ENCODE assay signal across 8 cellular contexts in genomic region chr19:18339703-18340102, GRCh38. TPM values are rescaled to one million over a fixed set of nuclear protein-coding genes. Genes with fewer than 3 reads are reported as not detected.
DNase-seq lines count a peak whose midpoint lies in the region; ATAC-seq and TF ChIP-seq lines count a peak whose summit lies in the region.

No MANE protein-coding gene starts in this region.

- ATAC-seq in HG02759 (IDR thresholded peaks at IDR 0.05; ENCODE audit: unreplicated experiment) (no peak), HG03039 (IDR thresholded peaks at IDR 0.05; ENCODE audit: unreplicated experiment) (no peak)

- intact Hi-C loops in adrenal gland (cut with DNase I) (no loop called here), thyroid gland (cut with DNase I) (no loop called here)

- no peak overlapping the region for H3K4ac ChIP-seq in mesendoderm (ENCODE audit: low read depth, low read length)

- H3K4me1 ChIP-seq in adrenal gland (replicated peaks in 1 of 2) (peaks cover 9 to 33% of the 10 kb centered on the region in 2 donors), mesendoderm (ENCODE audit: control insufficient read depth, low read depth, low read length) (peaks cover 7% of the 10 kb centered on the region), thyroid gland (peaks cover 4 to 12% of the 10 kb centered on the region in 2 donors)

- no peak overlapping the region for H4K8ac ChIP-seq in mesendoderm (ENCODE audit: low read depth, low read length)

- no peak overlapping the region for H2BK5ac ChIP-seq in mesendoderm (ENCODE audit: low read length)

- peak overlapping the region; percentile 58 for H3K56ac ChIP-seq in mesendoderm (ENCODE audit: low read length)

- no peaks in the 10 kb centered on the region for H3K79me2 ChIP-seq in mesendoderm (ENCODE audit: control insufficient read depth, insufficient read depth, low read length)

- H3K4me3 ChIP-seq in GM06990 (replicated peaks; ENCODE audit: low read depth, low read length) (peak overlapping the region; percentile 80), adrenal gland (peak overlapping the region in 1 of 4 donors; percentile 99), mesendoderm (ENCODE audit: low read length) (no peak overlapping the region), thyroid gland (replicated peaks in 1 of 3) (peak overlapping the region in 1 of 3 donors; percentile 97)

- no peak overlapping the region for H4K5ac ChIP-seq in mesendoderm (ENCODE audit: low read length)

- H3K9ac ChIP-seq in mesendoderm (ENCODE audit: low read length): peak overlapping the region; percentile 19

- WGBS in adrenal gland, 4 donors: 29 to 58% (median 52%) methylated on average over 4 to 6 of the region's 6 CpGs
- WGBS in mesendoderm (ENCODE audit: extremely low coverage, insufficient coverage, low lambda C conversion rate): no CpG with 5 or more reads among the region's 6 CpGs
- WGBS in thyroid gland, 2 donors: 57 to 59% methylated on average over 5 to 6 of the region's 6 CpGs

- DNase-seq in GM06990 (ENCODE audit: extremely low read depth, insufficient read length): no peak
- no peak for DNase-seq in adrenal gland
- DNase-seq in mesendoderm: peak; percentile 94
- no peak for DNase-seq in thyroid gland
- DNase-seq in NCI-H1436 (lab: John Stamatoyannopoulos, UW): no peak

- H3K4me2 ChIP-seq in mesendoderm (ENCODE audit: low read length): no peak overlapping the region

- no peak overlapping the region for H2AK5ac ChIP-seq in mesendoderm (ENCODE audit: low read length)

- no peaks in the 10 kb centered on the region for H3K27me3 ChIP-seq in GM06990 (replicated peaks; ENCODE audit: control insufficient read depth, insufficient read depth, low read length)
- no peaks in the 10 kb centered on the region for H3K27me3 ChIP-seq in adrenal gland
- no peaks in the 10 kb centered on the region for H3K27me3 ChIP-seq in mesendoderm (ENCODE audit: insufficient read depth, low read length, poor library complexity)
- H3K27me3 ChIP-seq in thyroid gland: no peaks in the 10 kb centered on the region

- TF ChIP-seq POLR2A in adrenal gland (IDR thresholded peaks at IDR 0.05) (no peak), thyroid gland (IDR thresholded peaks at IDR 0.05) (no peak)

- H3K23ac ChIP-seq in mesendoderm (ENCODE audit: low read length): no peak overlapping the region

- H3K9me3 ChIP-seq in KOPT-K1 (ENCODE audit: insufficient read depth, low read length, poor library complexity, severe bottlenecking) (no peaks in the 10 kb centered on the region), adrenal gland (replicated peaks in 1 of 3) (no peaks in the 10 kb centered on the region), thyroid gland (no peaks in the 10 kb centered on the region)

- H3K36me3 ChIP-seq in GM06990 (ENCODE audit: control insufficient read depth, insufficient read depth, low read length) (peaks cover 6% of the 10 kb centered on the region), KOPT-K1 (ENCODE audit: insufficient read depth, low read length) (peaks cover 5% of the 10 kb centered on the region; the same call in 1 of the 2 replicates), adrenal gland (replicated peaks in 1 of 2) (peaks cover 0 to 9% of the 10 kb centered on the region in 2 donors), mesendoderm (ENCODE audit: control insufficient read depth, insufficient read depth, low read length) (no peaks in the 10 kb centered on the region), thyroid gland (no peaks in the 10 kb centered on the region)

- H2BK15ac ChIP-seq in mesendoderm (replicated peaks; ENCODE audit: low read depth): no peak overlapping the region

- H3K79me1 ChIP-seq in mesendoderm (ENCODE audit: low read length): peaks cover 2% of the 10 kb centered on the region

- no peak overlapping the region for H2BK120ac ChIP-seq in mesendoderm (ENCODE audit: low read depth, low read length)

- H3K18ac ChIP-seq in mesendoderm (ENCODE audit: low read length): no peak overlapping the region

- H3K27ac ChIP-seq in KOPT-K1 (ENCODE audit: low read depth, low read length, poor library complexity, severe bottlenecking) (peak overlapping the region; percentile 76), adrenal gland (peak overlapping the region in 3 of 5 donors; percentile 88 to 97 (median 93)), mesendoderm (ENCODE audit: low read depth, low read length) (no peak overlapping the region), thyroid gland (peak overlapping the region in 1 of 3 donors; percentile 55)

- peak; percentile 31 for TF ChIP-seq CTCF in GM06990 (IDR thresholded peaks at IDR 0.05; ENCODE audit: insufficient read depth, low read length, poor library complexity, severe bottlenecking)
- TF ChIP-seq CTCF in adrenal gland (IDR thresholded peaks at IDR 0.05): peak in 3 of 6 experiments; percentile 12 to 25 (median 15)
- TF ChIP-seq CTCF in thyroid gland (IDR thresholded peaks at IDR 0.05): no peak

RNA-seq across cellular contexts. Expression of gene PGPEP1, which starts 0.7 kb away (rescaled TPM):
- total RNA-seq in adrenal gland (10 to 100 TPM; 31.6 to 89.2 (median 58.6) TPM), thyroid gland (10 to 100 TPM; 23.5 to 44.0 (median 27.9) TPM)
- polyA plus RNA-seq in adrenal gland: 10 to 100 TPM; 20.3 to 46.1 (median 21.1) TPM
- 20.5 TPM for polyA plus RNA-seq in mesendoderm (2013, experiment 1 of 2)
- polyA plus RNA-seq in mesendoderm (2013, experiment 2 of 2): 23.0 TPM

RNA-seq across cellular contexts. Expression of gene LSM4, which starts 16.8 kb away (rescaled TPM):
- total RNA-seq in adrenal gland (100 to 1,000 TPM; 107 to 290 (median 161) TPM), thyroid gland (100 to 1,000 TPM in 2 of 4 donors, 10 to 100 TPM in 2; 55.2 to 203 (median 140) TPM)
- polyA plus RNA-seq in adrenal gland: 100 to 1,000 TPM; 105 to 195 (median 120) TPM
- polyA plus RNA-seq in mesendoderm (2013, experiment 1 of 2): 236 TPM
- 226 TPM for polyA plus RNA-seq in mesendoderm (2013, experiment 2 of 2)

RNA-seq across cellular contexts. Expression of gene GDF15, which starts 46.3 kb away (rescaled TPM):
- total RNA-seq in adrenal gland (10 to 100 TPM in 4 of 8 donors, 1 to 10 TPM in 3, under 1 TPM in 1; 0.90 to 29.2 (median 9.0) TPM), thyroid gland (1 to 10 TPM in 3 of 4 donors, not detected in 1; 3.7 to 9.9 (median 5.1) TPM)
- polyA plus RNA-seq in adrenal gland: 1 to 10 TPM in 2 of 3 donors, under 1 TPM in 1; 0.33 to 5.3 (median 2.6) TPM
- polyA plus RNA-seq in mesendoderm (2013, experiment 1 of 2): 2.1 TPM
- 1.8 TPM for polyA plus RNA-seq in mesendoderm (2013, experiment 2 of 2)

RNA-seq across cellular contexts. Expression of gene LRRC25, which starts 57.7 kb away (rescaled TPM):
- total RNA-seq in adrenal gland (10 to 100 TPM in 7 of 8 donors, 1 to 10 TPM in 1; 8.7 to 38.2 (median 22.5) TPM), thyroid gland (1 to 10 TPM; 1.1 to 7.1 (median 2.2) TPM)
- polyA plus RNA-seq in adrenal gland: 10 to 100 TPM in 1 of 3 donors, 1 to 10 TPM in 2; 5.1 to 18.4 (median 8.5) TPM
- not detected for polyA plus RNA-seq in mesendoderm (2013, experiment 1 of 2)
- 0.03 TPM for polyA plus RNA-seq in mesendoderm (2013, experiment 2 of 2)

RNA-seq across cellular contexts. Expression of gene JUND, which starts 58.3 kb away (rescaled TPM):
- total RNA-seq in adrenal gland: 100 to 1,000 TPM; 181 to 533 (median 361) TPM
- 100 to 1,000 TPM in 2 of 3 donors, 10 to 100 TPM in 1; 35.9 to 226 (median 104) TPM for polyA plus RNA-seq in adrenal gland
- 70.9 TPM for polyA plus RNA-seq in mesendoderm (2013, experiment 1 of 2)
- polyA plus RNA-seq in mesendoderm (2013, experiment 2 of 2): 72.9 TPM
- total RNA-seq in thyroid gland: 100 to 1,000 TPM; 193 to 394 (median 316) TPM
